ENCODE assay signal across 1 cellular context in genomic region chr7:25075459-25075858, GRCh38.
TF ChIP-seq lines count a peak whose summit lies in the region.

No MANE protein-coding gene starts in this region.

TF ChIP-seq in GM12878, 131 proteins besides CTCF, POLR2A, EP300 and RAD21:
- TF ChIP-seq SUPT20H (IDR thresholded peaks at IDR 0.05; ENCODE audit: borderline replicate concordance, control insufficient read depth, low read depth, low read length) (no peak), NFYA (IDR thresholded peaks at IDR 0.05; ENCODE audit: borderline replicate concordance, low read depth, low read length) (no peak), CHD1 (IDR thresholded peaks at IDR 0.05; ENCODE audit: low read depth, low read length) (no peak), PBX3 (IDR thresholded peaks at IDR 0.05; ENCODE audit: insufficient replicate concordance, low read depth, low read length) (no peak), SKIL (IDR thresholded peaks at IDR 0.05; ENCODE audit: low read depth, poor library complexity, severe bottlenecking) (no peak), ZNF274 (IDR thresholded peaks at IDR 0.05; ENCODE audit: insufficient read depth, insufficient read length) (no peak), HSF1 (IDR thresholded peaks at IDR 0.05; ENCODE audit: low read depth, low read length) (no peak), POU2F2 (IDR thresholded peaks at IDR 0.05; ENCODE audit: borderline replicate concordance, low read depth, low read length) (no peak), POLR2AphosphoS2 (IDR thresholded peaks at IDR 0.05; ENCODE audit: low read depth, low read length) (no peak), RELA (IDR thresholded peaks at IDR 0.05; ENCODE audit: borderline replicate concordance, partially characterized antibody) (peak; percentile 46), HDAC2 (IDR thresholded peaks at IDR 0.05) (no peak), MLLT1 (IDR thresholded peaks at IDR 0.05) (no peak), MYC (IDR thresholded peaks at IDR 0.05; ENCODE audit: insufficient read depth, insufficient read length, insufficient replicate concordance, low read length, severe bottlenecking) (no peak), ZBTB11 (CRISPR knock-in tag; IDR thresholded peaks at IDR 0.05) (no peak), MTA3 (IDR thresholded peaks at IDR 0.05; ENCODE audit: borderline replicate concordance, low read length) (no peak), TCF7 (IDR thresholded peaks at IDR 0.05; ENCODE audit: borderline replicate concordance) (no peak), JUND (IDR thresholded peaks at IDR 0.05; ENCODE audit: low read depth, low read length) (no peak), STAT1 (conservative IDR thresholded peaks at IDR 0.05) (no peak), LARP7 (IDR thresholded peaks at IDR 0.05) (no peak), BHLHE40 (IDR thresholded peaks at IDR 0.05; ENCODE audit: borderline replicate concordance in 1 of 2, low read depth in 2 of 2, low read length in 1 of 2) (peak in 1 of 2 experiments; percentile 23; a peak in 1 of 4 replicates), NR2F1 (conservative IDR thresholded peaks at IDR 0.05) (no peak), RAD51 (IDR thresholded peaks at IDR 0.05) (peak; percentile 48; the same call in 1 of the 2 replicates), ASH2L (IDR thresholded peaks at IDR 0.05; ENCODE audit: borderline replicate concordance, low read depth) (no peak), SREBF2 (IDR thresholded peaks at IDR 0.05; ENCODE audit: low read length) (no peak)
TF ChIP-seq in GM12878: peak in this region for 3.
